8 cellular contexts compared by ENCODE assay signal in the genomic region with DNA sequence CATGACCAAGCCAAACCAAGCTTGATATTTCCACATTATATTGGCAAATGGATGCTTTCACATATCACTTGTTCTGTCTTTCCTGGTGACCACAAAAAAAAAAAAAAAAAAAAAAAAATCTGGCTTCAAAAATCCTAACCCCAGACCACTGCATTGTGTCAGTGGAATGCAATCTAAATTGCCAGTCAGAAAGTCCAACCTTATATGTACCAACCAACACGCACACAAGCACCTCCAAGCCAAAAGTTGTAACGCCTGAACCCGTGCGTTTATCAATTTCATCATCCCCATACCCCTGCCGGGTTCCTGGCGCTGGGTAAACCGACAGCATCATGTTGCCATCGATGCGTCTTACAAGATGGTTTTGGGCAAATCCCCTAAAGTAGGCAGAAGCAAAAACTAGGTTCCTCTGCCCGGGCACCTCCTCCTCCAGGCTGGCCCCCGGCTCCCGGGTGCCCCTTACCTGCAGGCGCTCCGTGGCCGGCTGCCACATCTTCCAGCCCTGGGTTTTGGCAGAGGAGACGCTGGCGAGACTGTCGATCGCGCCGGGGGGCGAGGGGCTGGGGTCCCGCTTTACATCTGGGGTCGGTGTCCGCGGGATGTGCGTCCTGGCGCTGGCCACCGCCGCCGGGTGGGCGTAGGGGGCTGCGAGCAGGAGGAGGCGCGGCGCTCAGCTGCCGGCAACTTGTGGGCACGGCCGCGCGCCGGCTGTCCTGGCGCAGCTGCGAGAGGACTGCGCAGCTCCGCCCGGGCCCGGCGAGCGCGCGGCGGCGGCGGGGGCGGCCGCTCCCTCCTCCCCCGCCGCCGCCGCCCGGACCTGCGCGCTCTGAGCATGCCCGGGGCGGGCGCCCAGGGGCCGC. TPM values are rescaled to one million over a fixed set of nuclear protein-coding genes. Genes with fewer than 3 reads are reported as not detected.
DNase-seq lines count a peak whose midpoint lies in the region; ATAC-seq and TF ChIP-seq lines count a peak whose summit lies in the region.

A gene with protein sequence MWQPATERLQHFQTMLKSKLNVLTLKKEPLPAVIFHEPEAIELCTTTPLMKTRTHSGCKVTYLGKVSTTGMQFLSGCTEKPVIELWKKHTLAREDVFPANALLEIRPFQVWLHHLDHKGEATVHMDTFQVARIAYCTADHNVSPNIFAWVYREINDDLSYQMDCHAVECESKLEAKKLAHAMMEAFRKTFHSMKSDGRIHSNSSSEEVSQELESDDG (minus strand): TSS at position 737 of the 860 bp plus-strand sequence. CDS start 244 bp downstream, at position 493.

- H3K27me3 ChIP-seq in A673 (replicated peaks; ENCODE audit: insufficient read depth, low read depth, low read length, poor library complexity) (peaks cover 7% of the 10 kb centered on the region), right lobe of liver (no peaks in the 10 kb centered on the region), tibial artery (peaks cover 0 to 4% of the 10 kb centered on the region in 2 donors)

- 5% methylated on average over 21 of the region's 68 CpGs for WGBS in right lobe of liver (ENCODE audit: insufficient coverage, low coverage, low lambda C conversion rate, missing lambda C conversion rate)

- POLR2A ChIA-PET in A673 (lab: Charles Lee; ENCODE audit: low non-redundant PET): no interaction called here

- no TSS peak for BruUV-seq in A673 (replicated peaks; lab: Mats Ljungman, UMichigan)

- TF ChIP-seq POLR2A in right lobe of liver (IDR thresholded peaks at IDR 0.05): peak; percentile 84

- ATAC-seq in right lobe of liver (peak; percentile 41 to 71 (median 64)), GM18909 (IDR thresholded peaks at IDR 0.05; ENCODE audit: poor library complexity, unreplicated experiment) (no peak)

- H3K36me3 ChIP-seq in A673 (ENCODE audit: insufficient read depth, low read length, poor library complexity, severe bottlenecking) (no peaks in the 10 kb centered on the region), right lobe of liver (no peaks in the 10 kb centered on the region), tibial artery (no peaks in the 10 kb centered on the region)

- H3K4me1 ChIP-seq in A673 (ENCODE audit: insufficient read depth, low read length, poor library complexity, severe bottlenecking): peaks cover 5% of the 10 kb centered on the region
- H3K4me1 ChIP-seq in right lobe of liver: peaks cover 0 to 28% (median 2%) of the 10 kb centered on the region in 4 donors
- H3K4me1 ChIP-seq in tibial artery: peaks cover 0 to 23% (median 8%) of the 10 kb centered on the region in 4 donors

- peak within 1 kb of the TSS; percentile 46 for H3K4me3 ChIP-seq in A673 (ENCODE audit: low read depth, low read length, poor library complexity, severe bottlenecking)
- peak within 1 kb of the TSS; percentile 87 for H3K4me3 ChIP-seq in choroid plexus epithelial cell (ENCODE audit: low read depth, low read length)
- peak within 1 kb of the TSS; percentile 56 to 95 (median 84) for H3K4me3 ChIP-seq in right lobe of liver
- H3K4me3 ChIP-seq in tibial artery: peak within 1 kb of the TSS; percentile 62 to 75

- DNase-seq in A673 (ENCODE audit: low spot score) (peak; percentile 41), LHCN-M2 (ENCODE audit: low read depth) (peak; percentile 58), choroid plexus epithelial cell (ENCODE audit: low read depth) (peak; percentile 61), right lobe of liver (peak; percentile 47 to 74 (median 64)), tibial artery (peak in 1 of 2 donors; percentile 29), foreskin melanocyte (no peak)
- DNase-seq in activated CD4-positive, alpha-beta T cell treated with anti-CD3 and anti-CD28 coated beads, Interleukin-2, amount 50 U/mL, for 48 hours: no peak

- H3K9me3 ChIP-seq in A673 (ENCODE audit: low read depth, low read length, poor library complexity, severe bottlenecking) (no peaks in the 10 kb centered on the region), right lobe of liver (no peaks in the 10 kb centered on the region), tibial artery (no peaks in the 10 kb centered on the region)

- intact Hi-C loops in A673 (cut with micrococcal nuclease; ENCODE audit: unreplicated experiment) (loop anchor here (5.0 to 10.0 kb wide), 3 partner anchors 317 to 1336 kb away; no protein-coding TSS in a partner anchor), right lobe of liver (cut with DNase I) (loop anchor here in 1 of 2 donors (10.0 kb wide), 2 partner anchors 136 to 586 kb away; no protein-coding TSS in a partner anchor), tibial artery (cut with DNase I; ENCODE audit: low total_unique reads) (loop anchor here (10.0 kb wide), 1 partner anchor 1386 kb away; no protein-coding TSS in a partner anchor)

- TF ChIP-seq CTCF in A673 (conservative IDR thresholded peaks at IDR 0.05; ENCODE audit: low read depth, low read length) (no peak), choroid plexus epithelial cell (conservative IDR thresholded peaks at IDR 0.05; ENCODE audit: low read depth, low read length) (no peak), right lobe of liver (IDR thresholded peaks at IDR 0.05) (no peak), tibial artery (IDR thresholded peaks at IDR 0.05) (no peak)

- CTCF ChIA-PET in A673 (lab: Charles Lee): no interaction called here

- H3K27ac ChIP-seq in A673 (ENCODE audit: low read depth, low read length, poor library complexity, severe bottlenecking) (no peak within 1 kb of the TSS), right lobe of liver (peak within 1 kb of the TSS; percentile 71 to 96 (median 86)), tibial artery (peak within 1 kb of the TSS; percentile 72 to 74)

RNA-seq across cellular contexts. Expression of the gene that starts here (rescaled TPM):
- total RNA-seq in A673 (2021) (1.5 and 1.9 TPM in 2 replicates), LHCN-M2 (2014; rRNA removed) (32.3 and 35.6 TPM in 2 replicates), right lobe of liver (10 to 100 TPM; 28.5 to 95.4 (median 65.3) TPM)
- polyA plus RNA-seq in LHCN-M2 (2012): 44.5 TPM

Comparison
In these comparisons a context has a peak if more than half of its experiments do, and no peak if none do; other contexts are left out.
1. RNA of the gene that starts here (total RNA-seq): 28.5 to 95.4 TPM in right lobe of liver and 32.3 to 35.6 TPM in LHCN-M2; 1.5 to 1.9 TPM in A673; every median in the first group is over 10 times any median in the second.
2. DNase-seq: peak in A673 (single experiment), LHCN-M2 (single experiment), choroid plexus epithelial cell (single experiment) and right lobe of liver (3 of 3); none in foreskin melanocyte (single experiment) and activated CD4-positive, alpha-beta T cell treated with anti-CD3 and anti-CD28 coated beads, Interleukin-2, amount 50 U/mL, for 48 hours (0 of 2).
3. Peak in every context shown above with its lines, with median percentiles within 50 percentile points of each other: H3K4me3 ChIP-seq.